In the genomic region with DNA sequence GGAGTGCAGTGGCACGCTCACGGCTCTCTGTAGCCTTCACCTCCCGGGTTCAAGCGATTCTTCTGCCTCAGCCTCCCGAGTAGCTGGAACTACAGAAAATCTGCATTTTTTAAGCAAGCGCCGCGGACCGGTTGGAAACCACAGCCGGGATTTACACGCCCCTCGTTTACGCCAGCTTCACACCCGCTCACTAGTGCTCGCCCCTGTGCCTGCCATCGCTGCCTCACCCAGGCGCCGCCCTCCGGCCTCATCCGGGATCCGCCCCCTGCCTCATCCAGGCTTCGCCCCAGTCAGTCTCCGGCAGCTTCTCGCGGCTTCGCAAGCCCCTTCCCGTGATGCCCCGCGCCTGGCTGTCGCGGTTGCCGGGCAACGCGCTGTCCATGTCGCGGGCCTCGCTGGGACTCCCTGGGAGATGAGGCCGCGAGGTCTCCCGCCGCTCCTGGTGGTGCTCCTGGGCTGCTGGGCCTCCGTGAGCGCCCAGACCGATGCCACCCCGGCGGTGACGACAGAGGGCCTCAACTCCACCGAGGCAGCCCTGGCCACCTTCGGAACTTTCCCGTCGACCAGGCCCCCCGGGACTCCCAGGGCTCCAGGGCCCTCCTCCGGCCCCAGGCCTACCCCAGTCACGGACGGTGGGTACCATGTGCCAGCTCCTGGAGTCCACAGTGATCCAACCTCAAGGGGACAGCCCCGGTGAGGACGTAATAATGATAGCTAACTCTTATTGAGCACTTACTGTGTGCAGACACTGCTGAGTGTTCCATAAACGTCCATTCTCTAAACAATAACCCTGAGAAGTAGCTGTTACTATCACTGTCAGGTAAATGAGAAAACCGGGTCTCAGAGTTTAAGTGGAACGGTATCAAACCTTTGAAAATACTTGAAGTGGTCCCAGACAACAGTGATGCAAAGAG, we compare ENCODE assay signal across 8 cellular contexts. TPM values are rescaled to one million over a fixed set of nuclear protein-coding genes. Genes with fewer than 3 reads are reported as not detected.
DNase-seq lines count a peak whose midpoint lies in the region; ATAC-seq and TF ChIP-seq lines count a peak whose summit lies in the region.

TSS of gene TCTN1 (plus strand) at position 359 of the 914 bp plus-strand sequence. CDS start at position 413, 54 bp downstream.

- H3K27ac Mint-ChIP-seq in CD4-positive, CD25-positive, alpha-beta regulatory T cell: peak within 1 kb of the TSS; percentile 63 to 90 (median 85)
- H3K27ac Mint-ChIP-seq in activated CD4-positive, alpha-beta memory T cell treated with anti-CD3 and anti-CD28 coated beads, Interleukin-2, amount 10 ng/mL, durations not matched to agents 7 days and 5 days: peak within 1 kb of the TSS; percentile 79

- ATAC-seq in CD4-positive, CD25-positive, alpha-beta regulatory T cell (ENCODE audit: low read depth in 2 of 2): peak; percentile 99 to 100
- ATAC-seq in GM19438 (IDR thresholded peaks at IDR 0.05; ENCODE audit: low read depth, unreplicated experiment): peak; percentile 83
- ATAC-seq in HG03575 (IDR thresholded peaks at IDR 0.05; ENCODE audit: extremely low read depth, insufficient number of reproducible peaks, low FRiP score, unreplicated experiment): peak; percentile 86

- TF ChIP-seq CTCF in dorsolateral prefrontal cortex (IDR thresholded peaks at IDR 0.05 in 54 of 56, conservative IDR thresholded peaks at IDR 0.05 in 2 of 56; ENCODE audit: low read depth in 1 of 56, partially characterized antibody in 56 of 56): peak in 53 of 56 donors; percentile 13 to 68 (median 43)
- TF ChIP-seq CTCF in liver (IDR thresholded peaks at IDR 0.05; ENCODE audit: low read depth, low read length, missing input control): no peak

- peaks cover 3% of the 10 kb centered on the region for H3K36me3 Mint-ChIP-seq in CD4-positive, CD25-positive, alpha-beta regulatory T cell
- H3K36me3 Mint-ChIP-seq in activated CD4-positive, alpha-beta memory T cell treated with anti-CD3 and anti-CD28 coated beads, Interleukin-2, amount 10 ng/mL, durations not matched to agents 7 days and 5 days (ENCODE audit: low read depth): no peaks in the 10 kb centered on the region

- peak in 1 of 2 donors; percentile 63 for TF ChIP-seq RAD21 in liver (IDR thresholded peaks at IDR 0.05)

- H3K9me3 Mint-ChIP-seq in CD4-positive, CD25-positive, alpha-beta regulatory T cell: no peaks in the 10 kb centered on the region
- no peaks in the 10 kb centered on the region for H3K9me3 Mint-ChIP-seq in activated CD4-positive, alpha-beta memory T cell treated with anti-CD3 and anti-CD28 coated beads, Interleukin-2, amount 10 ng/mL, durations not matched to agents 7 days and 5 days

- peaks cover 9% of the 10 kb centered on the region for H3K4me1 ChIP-seq in CD4-positive, CD25-positive, alpha-beta regulatory T cell (ENCODE audit: control insufficient read depth, insufficient read depth, low read length, poor library complexity, severe bottlenecking)
- H3K4me1 ChIP-seq in liver (ENCODE audit: control insufficient read depth in 4 of 4, insufficient read depth in 4 of 4, low read length in 3 of 4): peaks cover 0 to 8% (median 5%) of the 10 kb centered on the region in 4 donors

- H3K4me1 Mint-ChIP-seq in CD4-positive, CD25-positive, alpha-beta regulatory T cell: peaks cover 5 to 22% (median 10%) of the 10 kb centered on the region in 4 donors
- H3K4me1 Mint-ChIP-seq in activated CD4-positive, alpha-beta memory T cell treated with anti-CD3 and anti-CD28 coated beads, Interleukin-2, amount 10 ng/mL, durations not matched to agents 7 days and 5 days: peaks cover 14% of the 10 kb centered on the region

- POLR2A ChIA-PET in activated CD4-positive, alpha-beta memory T cell treated with anti-CD3 and anti-CD28 coated beads, Interleukin-2, amount 10 ng/mL, durations not matched to agents 7 days and 5 days (lab: Charles Lee): interaction anchor here (0.8 to 2.4 kb wide), 14 partner anchors 8 to 164 kb away, joined by 3 to 20 read pairs (median 4); partner anchors contain the start of genes ARPC3, FAM216A, GPN3 and HVCN1

- peak within 1 kb of the TSS; percentile 87 to 95 (median 89) for H3K4me3 Mint-ChIP-seq in CD4-positive, CD25-positive, alpha-beta regulatory T cell
- H3K4me3 Mint-ChIP-seq in activated CD4-positive, alpha-beta memory T cell treated with anti-CD3 and anti-CD28 coated beads, Interleukin-2, amount 10 ng/mL, durations not matched to agents 7 days and 5 days: peak within 1 kb of the TSS; percentile 81

- intact Hi-C loops in dorsolateral prefrontal cortex (cut with DNase I): loop anchor here (5.0 kb wide), 3 partner anchors 112 to 147 kb away; partner anchors contain the start of genes PPP1CC (in 2 of the 2), FAM216A (in 1 of the 2), GPN3 (in 1 of the 2) and RAD9B (in 1 of the 2)

- H3K9ac ChIP-seq in liver (ENCODE audit: low read depth in 1 of 2, low read length in 2 of 2): peak within 1 kb of the TSS; percentile 64 to 72

- H3K4me3 ChIP-seq in CD4-positive, CD25-positive, alpha-beta regulatory T cell (ENCODE audit: low read depth, low read length): peak within 1 kb of the TSS; percentile 68
- H3K4me3 ChIP-seq in dorsolateral prefrontal cortex: peak within 1 kb of the TSS; percentile 61 to 98 (median 82)
- peak within 1 kb of the TSS; percentile 72 to 80 (median 77) for H3K4me3 ChIP-seq in liver (ENCODE audit: low read depth in 1 of 3, low read length in 3 of 3)

- H3K27ac ChIP-seq in CD4-positive, CD25-positive, alpha-beta regulatory T cell (ENCODE audit: insufficient read depth, low read length, poor library complexity, severe bottlenecking): peak within 1 kb of the TSS; percentile 78
- peak within 1 kb of the TSS in 58 of 59 donors; percentile 52 to 92 (median 81) for H3K27ac ChIP-seq in dorsolateral prefrontal cortex
- H3K27ac ChIP-seq in liver (ENCODE audit: low read depth in 1 of 2, low read length in 2 of 2): peak within 1 kb of the TSS; percentile 36 to 61

- WGBS in liver: 3% methylated on average over 60 of the region's 60 CpGs

- H3K36me3 ChIP-seq in CD4-positive, CD25-positive, alpha-beta regulatory T cell (ENCODE audit: control insufficient read depth, insufficient read depth, low read length): no peaks in the 10 kb centered on the region
- no peaks in the 10 kb centered on the region for H3K36me3 ChIP-seq in liver (ENCODE audit: control insufficient read depth in 4 of 4, insufficient read depth in 3 of 4, low read depth in 1 of 4, low read length in 3 of 4)

- CTCF ChIA-PET in activated CD4-positive, alpha-beta memory T cell treated with anti-CD3 and anti-CD28 coated beads, Interleukin-2, amount 10 ng/mL, durations not matched to agents 7 days and 5 days (lab: Charles Lee): interaction anchor here (0.6 to 3.5 kb wide), 16 partner anchors 9 to 274 kb away, joined by 3 to 33 read pairs (median 4); partner anchors contain the start of genes ARPC3, FAM216A and GPN3

- no peaks in the 10 kb centered on the region for H3K27me3 ChIP-seq in CD4-positive, CD25-positive, alpha-beta regulatory T cell (ENCODE audit: control insufficient read depth, insufficient read depth, low read length)
- H3K27me3 ChIP-seq in dorsolateral prefrontal cortex (no peaks in the 10 kb centered on the region), liver (ENCODE audit: control insufficient read depth in 4 of 4, insufficient read depth in 4 of 4, low read length in 3 of 4) (no peaks in the 10 kb centered on the region)

- peak; percentile 94 to 97 (median 94) for DNase-seq in CD4-positive, CD25-positive, alpha-beta regulatory T cell
- DNase-seq in NCI-H82 (lab: John Stamatoyannopoulos, UW) (peak; percentile 96), dorsolateral prefrontal cortex (peak; percentile 94 to 98 (median 96))
- DNase-seq in activated CD4-positive, alpha-beta memory T cell treated with anti-CD3 and anti-CD28 coated beads, Interleukin-2, amount 10 ng/mL, durations not matched to agents 7 days and 5 days: peak; percentile 98
- peak; percentile 98 for DNase-seq in stimulated activated CD4-positive, alpha-beta T cell treated with anti-CD3 and anti-CD28 coated beads, Interleukin-4, amount 100 ng/mL, for 1 hour

- H3K9me3 ChIP-seq in CD4-positive, CD25-positive, alpha-beta regulatory T cell (ENCODE audit: control insufficient read depth in 2 of 2, low read length in 2 of 2): no peaks in the 10 kb centered on the region
- H3K9me3 ChIP-seq in liver (ENCODE audit: control insufficient read depth in 4 of 4, low read length in 3 of 4): no peaks in the 10 kb centered on the region

- H3K27me3 Mint-ChIP-seq in CD4-positive, CD25-positive, alpha-beta regulatory T cell: peaks cover 4% of the 10 kb centered on the region
- H3K27me3 Mint-ChIP-seq in activated CD4-positive, alpha-beta memory T cell treated with anti-CD3 and anti-CD28 coated beads, Interleukin-2, amount 10 ng/mL, durations not matched to agents 7 days and 5 days: no peaks in the 10 kb centered on the region

TF ChIP-seq in liver, 16 proteins besides CTCF, POLR2A, EP300 and RAD21 (continues in another document):
- TF ChIP-seq SP1 (IDR thresholded peaks at IDR 0.05) (peak; percentile 48), HNF4G (IDR thresholded peaks at IDR 0.05) (no peak), JUND (IDR thresholded peaks at IDR 0.05) (no peak), EGR1 (IDR thresholded peaks at IDR 0.05; ENCODE audit: low read depth in 2 of 2) (no peak), ATF3 (IDR thresholded peaks at IDR 0.05) (no peak), YY1 (IDR thresholded peaks at IDR 0.05) (peak; percentile 95), FOXA1 (IDR thresholded peaks at IDR 0.05) (no peak), MAX (IDR thresholded peaks at IDR 0.05) (peak; percentile 46), NR2F2 (IDR thresholded peaks at IDR 0.05) (no peak), GABPA (IDR thresholded peaks at IDR 0.05 in 1 of 2, conservative IDR thresholded peaks at IDR 0.05 in 1 of 2) (peak in 1 of 2 donors; percentile 64), FOXA2 (IDR thresholded peaks at IDR 0.05) (no peak)

RNA-seq across cellular contexts. Expression of gene TCTN1, which starts in this region (rescaled TPM):
- total RNA-seq in CD4-positive, CD25-positive, alpha-beta regulatory T cell: 1.6 TPM
- 1 to 10 TPM; 2.7 to 5.8 (median 4.0) TPM for polyA plus RNA-seq in CD4-positive, CD25-positive, alpha-beta regulatory T cell
- 1 to 10 TPM; 2.6 to 3.4 TPM for total RNA-seq in activated CD4-positive, alpha-beta memory T cell treated with anti-CD3 and anti-CD28 coated beads, Interleukin-2, amount 10 ng/mL, durations not matched to agents 7 days and 5 days
- 10 to 100 TPM; 26.4 to 77.4 (median 40.6) TPM for total RNA-seq in dorsolateral prefrontal cortex
- total RNA-seq in liver: 10 to 100 TPM; 11.3 to 12.0 TPM
- polyA plus RNA-seq in liver: 10 to 100 TPM in 1 of 2 donors, 1 to 10 TPM in 1; 6.0 to 10.4 TPM

Comparison
In these comparisons a context has a peak if more than half of its experiments do, and no peak if none do; other contexts are left out.
1. Peak in every context shown above with its lines: DNase-seq, ATAC-seq, H3K4me3 ChIP-seq and H3K27ac ChIP-seq.